Comparison of ENCODE assay signal across 13 cellular contexts in genomic region chr14:100396266-100396795, GRCh38.
"Had no signal": no experiment of that assay in that cellular context is flagged by ENCODE, and none has a peak within 500 bp of the region (broad histone marks: within the 10 kb centered on the region; RNA-seq: fewer than 3 reads in every experiment).

No MANE protein-coding gene starts in this region.

- DNase-seq: activated T-cell treated with anti-CD3 and anti-CD28 coated beads, Interleukin-2, amount 50 U/mL, for 24 hours; colonic mucosa; dorsolateral prefrontal cortex; effector memory CD8-positive, alpha-beta T cell; glutamatergic neuron; kidney glomerular epithelial cell; stimulated activated CD4-positive, alpha-beta T cell treated with anti-CD3 and anti-CD28 coated beads, Interleukin-4, amount 100 ng/mL, for 24 hours; stimulated activated naive CD4-positive, alpha-beta T cell treated with Interleukin-2 at 50 U/mL for 16 hours; upper lobe of left lung had no signal

- H3K36me3 Mint-ChIP-seq: activated naive CD4-positive, alpha-beta T cell treated with anti-CD3 and anti-CD28 coated beads, Interleukin-2, amount 50 U/mL, for 72 hours had no signal

- H3K27ac Mint-ChIP-seq: activated naive CD4-positive, alpha-beta T cell treated with anti-CD3 and anti-CD28 coated beads, Interleukin-2, amount 50 U/mL, for 72 hours; activated T-cell treated with anti-CD3 and anti-CD28 coated beads, Interleukin-2, amount 50 U/mL, for 24 hours; activated T-helper 17 cell treated with anti-CD3 and anti-CD28 coated beads, Interleukin-2, amount 50 U/mL, for 72 hours; effector memory CD8-positive, alpha-beta T cell; memory B cell; T-helper 2 cell treated with Interferon-gamma antibody and Interleukin-4, amounts not matched to agents 5 μg/mL and 100 μg/mL, for 36 hours had no signal

- ATAC-seq: activated naive CD4-positive, alpha-beta T cell treated with anti-CD3 and anti-CD28 coated beads, Interleukin-2, amount 50 U/mL, for 72 hours; activated T-helper 17 cell treated with anti-CD3 and anti-CD28 coated beads, Interleukin-2, amount 50 U/mL, for 72 hours; effector memory CD8-positive, alpha-beta T cell had no signal

- H3K4me3 Mint-ChIP-seq: activated T-cell treated with anti-CD3 and anti-CD28 coated beads, Interleukin-2, amount 50 U/mL, for 24 hours; activated T-helper 17 cell treated with anti-CD3 and anti-CD28 coated beads, Interleukin-2, amount 50 U/mL, for 72 hours; effector memory CD8-positive, alpha-beta T cell; memory B cell; T-helper 2 cell treated with Interferon-gamma antibody and Interleukin-4, amounts not matched to agents 5 μg/mL and 100 μg/mL, for 36 hours had no signal

- H3K27me3 Mint-ChIP-seq: activated T-cell treated with anti-CD3 and anti-CD28 coated beads, Interleukin-2, amount 50 U/mL, for 24 hours; activated T-helper 17 cell treated with anti-CD3 and anti-CD28 coated beads, Interleukin-2, amount 50 U/mL, for 72 hours; effector memory CD8-positive, alpha-beta T cell; memory B cell had no signal

- H3K9me3 Mint-ChIP-seq: activated naive CD4-positive, alpha-beta T cell treated with anti-CD3 and anti-CD28 coated beads, Interleukin-2, amount 50 U/mL, for 72 hours; activated T-cell treated with anti-CD3 and anti-CD28 coated beads, Interleukin-2, amount 50 U/mL, for 24 hours; activated T-helper 17 cell treated with anti-CD3 and anti-CD28 coated beads, Interleukin-2, amount 50 U/mL, for 72 hours; effector memory CD8-positive, alpha-beta T cell; memory B cell; T-helper 2 cell treated with Interferon-gamma antibody and Interleukin-4, amounts not matched to agents 5 μg/mL and 100 μg/mL, for 36 hours had no signal
